ENCODE assay signal across 8 cellular contexts in the genomic region with DNA sequence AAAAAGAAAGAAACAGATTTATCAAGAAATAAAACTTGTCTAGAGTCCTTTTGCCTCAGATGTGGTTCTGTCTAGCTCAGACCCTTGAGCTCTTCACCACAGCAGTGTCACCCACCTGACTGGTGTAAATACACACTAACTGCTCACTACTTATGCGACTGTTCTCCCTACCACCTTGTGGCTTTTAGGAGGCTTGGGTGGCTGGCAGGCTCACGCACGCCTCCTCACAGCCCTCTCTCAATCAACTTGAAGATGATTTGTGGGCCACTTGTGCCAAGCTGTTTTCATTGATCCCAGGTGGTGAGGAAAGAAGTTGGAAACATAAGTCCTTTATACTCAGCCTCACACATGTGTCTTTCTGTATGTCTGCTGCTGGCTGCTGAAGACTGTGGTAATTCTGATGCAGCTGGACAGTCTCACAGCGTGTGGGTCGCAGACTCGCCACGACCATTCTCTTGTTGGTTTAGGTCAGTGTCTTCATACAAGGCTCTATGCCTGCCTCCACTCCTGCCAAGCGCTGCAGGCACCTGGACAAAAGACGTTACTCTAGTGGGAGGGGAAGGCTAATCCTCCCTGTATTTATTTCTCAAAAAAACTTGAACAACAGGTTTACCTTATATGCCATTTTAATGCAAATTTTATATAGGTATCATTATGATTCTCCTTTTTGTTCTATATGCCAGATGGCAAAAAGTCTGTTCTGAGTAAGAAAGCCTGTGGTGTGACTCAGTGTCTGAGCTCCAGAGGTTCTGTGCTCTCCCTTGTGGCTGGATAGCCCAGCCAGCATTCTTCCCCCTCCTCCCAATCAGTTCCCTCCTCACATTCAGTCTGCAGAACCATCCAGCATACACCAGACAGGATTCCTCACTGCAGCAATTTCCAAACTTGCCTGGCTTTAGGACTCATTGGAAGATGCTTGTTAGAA.
DNase-seq lines count a peak whose midpoint lies in the region; ATAC-seq and TF ChIP-seq lines count a peak whose summit lies in the region.

No MANE protein-coding gene starts in this region.

- POLR2A ChIA-PET in WTC11 (lab: Charles Lee), result interaction anchor here (1.1 kb wide), 1 partner anchor 453 kb away, joined by 3 read pairs; a partner anchor contains a TSS

- H3K4me1 Mint-ChIP-seq in WTC11, result peaks cover 52% of the 10 kb centered on the region
- peaks cover 52% of the 10 kb centered on the region for H3K4me1 Mint-ChIP-seq in stimulated activated memory B cell treated with anti-CD40 and anti-IgM and Interleukin-4, amounts not matched to agents 10 μg/mL and 1 μg/mL and 100 μg/mL, for 72 hours

- no peaks in the 10 kb centered on the region for H3K9me3 Mint-ChIP-seq in WTC11
- H3K9me3 Mint-ChIP-seq in stimulated activated memory B cell treated with anti-CD40 and anti-IgM and Interleukin-4, amounts not matched to agents 10 μg/mL and 1 μg/mL and 100 μg/mL, for 72 hours, result no peaks in the 10 kb centered on the region

- 76 to 79% (median 76%) methylated on average over 9 of the region's 9 CpGs for WGBS in heart left ventricle, 4 donors

- H3K27me3 Mint-ChIP-seq in WTC11 (ENCODE audit: low read depth), result no peaks in the 10 kb centered on the region
- no peaks in the 10 kb centered on the region for H3K27me3 Mint-ChIP-seq in stimulated activated memory B cell treated with anti-CD40 and anti-IgM and Interleukin-4, amounts not matched to agents 10 μg/mL and 1 μg/mL and 100 μg/mL, for 72 hours

- no peak for TF ChIP-seq POLR2A in heart left ventricle (IDR thresholded peaks at IDR 0.05)

- H3K4me3 ChIP-seq in heart left ventricle, result no peak overlapping the region

- H3K27ac ChIP-seq in heart left ventricle, result peak overlapping the region in 2 of 12 donors; percentile 23 to 24

- H3K4me1 ChIP-seq in heart left ventricle, result peaks cover 0 to 71% (median 43%) of the 10 kb centered on the region in 12 donors

- no peaks in the 10 kb centered on the region for H3K36me3 Mint-ChIP-seq in WTC11
- peaks cover 5% of the 10 kb centered on the region for H3K36me3 Mint-ChIP-seq in stimulated activated memory B cell treated with anti-CD40 and anti-IgM and Interleukin-4, amounts not matched to agents 10 μg/mL and 1 μg/mL and 100 μg/mL, for 72 hours

- DNase-seq in AG20443 (ENCODE audit: low spot score), result peak; percentile 91
- DNase-seq in HT1080 (ENCODE audit: low read depth), result peak; percentile 91
- no peak for DNase-seq in WTC11 (ENCODE audit: low spot score)
- DNase-seq in heart left ventricle, result peak in 1 of 5 donors; percentile 44
- DNase-seq in SKM-1 (lab: John Stamatoyannopoulos, UW; ENCODE audit: unreplicated experiment), result no peak
- no peak for DNase-seq in NCI-H345 (lab: John Stamatoyannopoulos, UW)

- H3K27ac Mint-ChIP-seq in WTC11, result peak overlapping the region; percentile 97
- peak overlapping the region; percentile 9 for H3K27ac Mint-ChIP-seq in stimulated activated memory B cell treated with anti-CD40 and anti-IgM and Interleukin-4, amounts not matched to agents 10 μg/mL and 1 μg/mL and 100 μg/mL, for 72 hours

- TF ChIP-seq CTCF in WTC11 (IDR thresholded peaks at IDR 0.05) (no peak), heart left ventricle (IDR thresholded peaks at IDR 0.05) (no peak)

- CTCF ChIA-PET in WTC11 (lab: Charles Lee), result interaction anchor here (0.6 to 3.0 kb wide), 6 partner anchors 10 to 116 kb away, joined by 3 to 11 read pairs (median 4); a partner anchor contains a TSS

- no peaks in the 10 kb centered on the region for H3K36me3 ChIP-seq in heart left ventricle

- intact Hi-C loops in heart left ventricle (cut with DNase I), result loop anchor here in 2 of 10 donors (5.0 to 10.0 kb wide), 2 partner anchors 46 to 113 kb away; no protein-coding TSS in a partner anchor

- H3K27me3 ChIP-seq in heart left ventricle, result no peaks in the 10 kb centered on the region

- no peak overlapping the region for H3K4me3 Mint-ChIP-seq in WTC11
- no peak overlapping the region for H3K4me3 Mint-ChIP-seq in stimulated activated memory B cell treated with anti-CD40 and anti-IgM and Interleukin-4, amounts not matched to agents 10 μg/mL and 1 μg/mL and 100 μg/mL, for 72 hours

- no peaks in the 10 kb centered on the region for H3K9me3 ChIP-seq in heart left ventricle

- ATAC-seq in WTC11 (peak; percentile 80), heart left ventricle (peak; percentile 43 to 88 (median 72)), GM18873 (IDR thresholded peaks at IDR 0.05; ENCODE audit: low FRiP score, unreplicated experiment) (no peak)
- ATAC-seq in stimulated activated memory B cell treated with anti-CD40 and anti-IgM and Interleukin-4, amounts not matched to agents 10 μg/mL and 1 μg/mL and 100 μg/mL, for 72 hours, result peak; percentile 8

TF ChIP-seq in WTC11, 78 proteins besides CTCF, POLR2A, EP300 and RAD21:
- TF ChIP-seq, protein P1, sequence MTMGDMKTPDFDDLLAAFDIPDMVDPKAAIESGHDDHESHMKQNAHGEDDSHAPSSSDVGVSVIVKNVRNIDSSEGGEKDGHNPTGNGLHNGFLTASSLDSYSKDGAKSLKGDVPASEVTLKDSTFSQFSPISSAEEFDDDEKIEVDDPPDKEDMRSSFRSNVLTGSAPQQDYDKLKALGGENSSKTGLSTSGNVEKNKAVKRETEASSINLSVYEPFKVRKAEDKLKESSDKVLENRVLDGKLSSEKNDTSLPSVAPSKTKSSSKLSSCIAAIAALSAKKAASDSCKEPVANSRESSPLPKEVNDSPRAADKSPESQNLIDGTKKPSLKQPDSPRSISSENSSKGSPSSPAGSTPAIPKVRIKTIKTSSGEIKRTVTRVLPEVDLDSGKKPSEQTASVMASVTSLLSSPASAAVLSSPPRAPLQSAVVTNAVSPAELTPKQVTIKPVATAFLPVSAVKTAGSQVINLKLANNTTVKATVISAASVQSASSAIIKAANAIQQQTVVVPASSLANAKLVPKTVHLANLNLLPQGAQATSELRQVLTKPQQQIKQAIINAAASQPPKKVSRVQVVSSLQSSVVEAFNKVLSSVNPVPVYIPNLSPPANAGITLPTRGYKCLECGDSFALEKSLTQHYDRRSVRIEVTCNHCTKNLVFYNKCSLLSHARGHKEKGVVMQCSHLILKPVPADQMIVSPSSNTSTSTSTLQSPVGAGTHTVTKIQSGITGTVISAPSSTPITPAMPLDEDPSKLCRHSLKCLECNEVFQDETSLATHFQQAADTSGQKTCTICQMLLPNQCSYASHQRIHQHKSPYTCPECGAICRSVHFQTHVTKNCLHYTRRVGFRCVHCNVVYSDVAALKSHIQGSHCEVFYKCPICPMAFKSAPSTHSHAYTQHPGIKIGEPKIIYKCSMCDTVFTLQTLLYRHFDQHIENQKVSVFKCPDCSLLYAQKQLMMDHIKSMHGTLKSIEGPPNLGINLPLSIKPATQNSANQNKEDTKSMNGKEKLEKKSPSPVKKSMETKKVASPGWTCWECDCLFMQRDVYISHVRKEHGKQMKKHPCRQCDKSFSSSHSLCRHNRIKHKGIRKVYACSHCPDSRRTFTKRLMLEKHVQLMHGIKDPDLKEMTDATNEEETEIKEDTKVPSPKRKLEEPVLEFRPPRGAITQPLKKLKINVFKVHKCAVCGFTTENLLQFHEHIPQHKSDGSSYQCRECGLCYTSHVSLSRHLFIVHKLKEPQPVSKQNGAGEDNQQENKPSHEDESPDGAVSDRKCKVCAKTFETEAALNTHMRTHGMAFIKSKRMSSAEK (CRISPR knock-in tag; IDR thresholded peaks at IDR 0.05; ENCODE audit: borderline replicate concordance), result no peak
- no peak for TF ChIP-seq NR1H2 (CRISPR knock-in tag; IDR thresholded peaks at IDR 0.05)
- TF ChIP-seq ZNF263 (CRISPR knock-in tag; IDR thresholded peaks at IDR 0.05; ENCODE audit: low read depth), result peak; percentile 61; the same call in 1 of the 2 replicates
- TF ChIP-seq CREB1 (CRISPR knock-in tag; IDR thresholded peaks at IDR 0.05), result no peak
- no peak for TF ChIP-seq MXD4 (CRISPR knock-in tag; IDR thresholded peaks at IDR 0.05; ENCODE audit: borderline replicate concordance)
- TF ChIP-seq HMGA2 (CRISPR knock-in tag; IDR thresholded peaks at IDR 0.05), result no peak
- TF ChIP-seq RORB (CRISPR knock-in tag; IDR thresholded peaks at IDR 0.05), result no peak
- TF ChIP-seq, protein P2, sequence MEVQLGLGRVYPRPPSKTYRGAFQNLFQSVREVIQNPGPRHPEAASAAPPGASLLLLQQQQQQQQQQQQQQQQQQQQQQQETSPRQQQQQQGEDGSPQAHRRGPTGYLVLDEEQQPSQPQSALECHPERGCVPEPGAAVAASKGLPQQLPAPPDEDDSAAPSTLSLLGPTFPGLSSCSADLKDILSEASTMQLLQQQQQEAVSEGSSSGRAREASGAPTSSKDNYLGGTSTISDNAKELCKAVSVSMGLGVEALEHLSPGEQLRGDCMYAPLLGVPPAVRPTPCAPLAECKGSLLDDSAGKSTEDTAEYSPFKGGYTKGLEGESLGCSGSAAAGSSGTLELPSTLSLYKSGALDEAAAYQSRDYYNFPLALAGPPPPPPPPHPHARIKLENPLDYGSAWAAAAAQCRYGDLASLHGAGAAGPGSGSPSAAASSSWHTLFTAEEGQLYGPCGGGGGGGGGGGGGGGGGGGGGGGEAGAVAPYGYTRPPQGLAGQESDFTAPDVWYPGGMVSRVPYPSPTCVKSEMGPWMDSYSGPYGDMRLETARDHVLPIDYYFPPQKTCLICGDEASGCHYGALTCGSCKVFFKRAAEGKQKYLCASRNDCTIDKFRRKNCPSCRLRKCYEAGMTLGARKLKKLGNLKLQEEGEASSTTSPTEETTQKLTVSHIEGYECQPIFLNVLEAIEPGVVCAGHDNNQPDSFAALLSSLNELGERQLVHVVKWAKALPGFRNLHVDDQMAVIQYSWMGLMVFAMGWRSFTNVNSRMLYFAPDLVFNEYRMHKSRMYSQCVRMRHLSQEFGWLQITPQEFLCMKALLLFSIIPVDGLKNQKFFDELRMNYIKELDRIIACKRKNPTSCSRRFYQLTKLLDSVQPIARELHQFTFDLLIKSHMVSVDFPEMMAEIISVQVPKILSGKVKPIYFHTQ (CRISPR knock-in tag; IDR thresholded peaks at IDR 0.05), result no peak

Comparison
In these comparisons a context has a peak if more than half of its experiments do, and no peak if none do; other contexts are left out.
1. DNase-seq: peak in AG20443 (single experiment) and HT1080 (single experiment); none in WTC11 (single experiment), SKM-1 (single experiment) and NCI-H345 (single experiment).